ENCODE assay signal across 17 cellular contexts in genomic region chr19:18729933-18730530, GRCh38. TPM values are rescaled to one million over a fixed set of nuclear protein-coding genes. Genes with fewer than 3 reads are reported as not detected.
A peak's percentile ranks its signal among the peaks of the same experiment; 100 is the strongest.
DNase-seq lines count a peak whose midpoint lies in the region; ATAC-seq, FAIRE-seq and TF ChIP-seq lines count a peak whose summit lies in the region.
"Had no signal": no experiment of that assay in that cellular context is flagged by ENCODE, and none has a peak within 500 bp of the region (broad histone marks: within the 10 kb centered on the region; RNA-seq: fewer than 3 reads in every experiment).

No MANE protein-coding gene starts in this region.

- TF ChIP-seq RAD21 in HepG2 (CRISPR knock-in tag; IDR thresholded peaks at IDR 0.05), result no peak

- H3K4me1 Mint-ChIP-seq in T-cell, result peaks cover 0 to 4% (median 0%) of the 10 kb centered on the region in 3 donors

- H3K4me3 ChIP-seq in HepG2 (replicated peaks in 1 of 3; ENCODE audit: insufficient read depth in 1 of 3, low read depth in 2 of 3, low read length in 3 of 3), result no peak overlapping the region
- no peak overlapping the region for H3K4me3 ChIP-seq in right lobe of liver
- H3K4me3 ChIP-seq in kidney (ENCODE audit: low read length in 2 of 2), result no peak overlapping the region
- no peak overlapping the region for H3K4me3 ChIP-seq in aorta (ENCODE audit: low read length in 2 of 2)
- H3K4me3 ChIP-seq: GM23248 had no signal

- TF ChIP-seq POLR2A in HepG2 (IDR thresholded peaks at IDR 0.05; ENCODE audit: insufficient read depth in 1 of 2, low read depth in 2 of 2, low read length in 2 of 2) (no peak), right lobe of liver (IDR thresholded peaks at IDR 0.05) (no peak)

- 85% methylated on average over 4 of the region's 18 CpGs for WGBS in HepG2 (ENCODE audit: low lambda C conversion rate)
- 100% methylated on average over 1 of the region's 18 CpGs for WGBS in right lobe of liver (ENCODE audit: insufficient coverage, low coverage, low lambda C conversion rate, missing lambda C conversion rate)
- 94 to 97% methylated on average over 18 of the region's 18 CpGs for WGBS in aorta, 2 donors

- H4K20me1 ChIP-seq in HepG2 (ENCODE audit: insufficient read depth, low read length), result no peaks in the 10 kb centered on the region

- H3K9me3 Mint-ChIP-seq in T-cell, result no peaks in the 10 kb centered on the region
- H3K9me3 Mint-ChIP-seq: CD8-positive, alpha-beta memory T cell; HFFc6 had no signal

- peak; percentile 36 for TF ChIP-seq CTCF in HepG2 (CRISPR knock-in tag; IDR thresholded peaks at IDR 0.05)
- no peak for TF ChIP-seq CTCF in right lobe of liver (IDR thresholded peaks at IDR 0.05)
- no peak for TF ChIP-seq CTCF in RWPE1 (conservative IDR thresholded peaks at IDR 0.05; ENCODE audit: low read depth)
- TF ChIP-seq CTCF in kidney (IDR thresholded peaks at IDR 0.05; ENCODE audit: borderline replicate concordance, extremely low read depth, insufficient read depth), result no peak

- H3K36me3 Mint-ChIP-seq in T-cell, result no peaks in the 10 kb centered on the region

- no TSS peak for BruUV-seq in HepG2 (replicated peaks; lab: Mats Ljungman, UMichigan)

- DNase-seq in HepG2 (ENCODE audit: low spot score) (no peak), right lobe of liver (no peak), RWPE1 (ENCODE audit: low spot score) (no peak), kidney (peak; percentile 45), aorta (no peak), NCI-H1417 treated with DMSO at 0.1 percent for 48 hours (lab: John Stamatoyannopoulos, UW) (no peak), ureter (ENCODE audit: low spot score) (no peak), T-cell (no peak)
- DNase-seq: BE2C; Caco-2; CD8-positive, alpha-beta memory T cell; DMS53; GF-D8; GM23248; HCEC 1CT; HFFc6 had no signal

- intact Hi-C loops in HepG2 (cut with micrococcal nuclease; ENCODE audit: unreplicated experiment), result loop anchor here (10.0 kb wide), 1 partner anchor 45 kb away; the partner anchor contains the start of gene CRTC1
- intact Hi-C loops in right lobe of liver (cut with DNase I), result no loop called here
- intact Hi-C loops in kidney (cut with DNase I), result no loop called here
- intact Hi-C loops in aorta (cut with DNase I), result no loop called here

- in situ Hi-C loops in HepG2 (cut with HindIII; ENCODE audit: extremely low pct_ligation_motif_present, low pct_unique_long_range_greater_than_20kb), result no loop called here

- H3K36me3 ChIP-seq in HepG2 (replicated peaks in 1 of 2; ENCODE audit: control insufficient read depth in 1 of 2, insufficient read depth in 2 of 2, low read length in 2 of 2) (no peaks in the 10 kb centered on the region; a peak in 1 of 5 replicates), right lobe of liver (no peaks in the 10 kb centered on the region), kidney (ENCODE audit: control insufficient read depth in 1 of 2, insufficient read depth in 2 of 2, low read length in 2 of 2) (no peaks in the 10 kb centered on the region), aorta (ENCODE audit: control insufficient read depth in 1 of 2, insufficient read depth in 2 of 2, low read length in 1 of 2) (no peaks in the 10 kb centered on the region)
- H3K36me3 ChIP-seq: BE2C had no signal

- peaks cover 4% of the 10 kb centered on the region for H3K79me2 ChIP-seq in HepG2 (ENCODE audit: insufficient read depth, low read length)

- H2AFZ ChIP-seq in HepG2 (ENCODE audit: low read length), result no peak overlapping the region
- H2AFZ ChIP-seq: GM23248 had no signal

- H3K4me3 Mint-ChIP-seq in T-cell, result no peak overlapping the region
- H3K4me3 Mint-ChIP-seq: CD8-positive, alpha-beta memory T cell; HFFc6 had no signal

- H3K27me3 ChIP-seq in HepG2 (ENCODE audit: control insufficient read depth in 1 of 2, insufficient read depth in 2 of 2, low read length in 2 of 2), result no peaks in the 10 kb centered on the region
- H3K27me3 ChIP-seq in right lobe of liver, result no peaks in the 10 kb centered on the region
- no peaks in the 10 kb centered on the region for H3K27me3 ChIP-seq in aorta (ENCODE audit: control insufficient read depth in 1 of 2, insufficient read depth in 2 of 2, low read length in 1 of 2)
- H3K27me3 ChIP-seq: BE2C had no signal

- no peak overlapping the region for H3K9ac ChIP-seq in HepG2 (ENCODE audit: insufficient read depth, low read depth, low read length)
- H3K9ac ChIP-seq in kidney (ENCODE audit: low read length in 2 of 2), result no peak overlapping the region
- H3K9ac ChIP-seq: GM23248 had no signal

- no peaks in the 10 kb centered on the region for H3K27me3 Mint-ChIP-seq in T-cell
- H3K27me3 Mint-ChIP-seq: CD8-positive, alpha-beta memory T cell had no signal

- POLR2A ChIA-PET in HepG2 (lab: Yijun Ruan, JAX) (interaction anchor here (0.7 kb wide), 1 partner anchor 16 kb away, joined by 3 read pairs; no protein-coding TSS in a partner anchor), RWPE1 (lab: Yijun Ruan, JAX; ENCODE audit: low non-redundant PET) (no interaction called here), T-cell (lab: Charles Lee) (no interaction called here)

- H3K9me3 ChIP-seq in HepG2 (ENCODE audit: low read length) (no peaks in the 10 kb centered on the region), right lobe of liver (no peaks in the 10 kb centered on the region), kidney (ENCODE audit: control insufficient read depth in 1 of 2, low read length in 2 of 2) (no peaks in the 10 kb centered on the region), aorta (ENCODE audit: control insufficient read depth, low read length) (no peaks in the 10 kb centered on the region)
- H3K9me3 ChIP-seq: BE2C, Caco-2 had no signal

- ATAC-seq in HepG2 (0 out of 3 replicates have a peak, but pooled peaks have one; percentile 5), right lobe of liver (no peak), aorta (ENCODE audit: low FRiP score) (peak; percentile 35), T-cell (replicated peaks in 1 of 4) (no peak)

- FAIRE-seq in HepG2 (lab: Jason Lieb, UNC), result no peak
- FAIRE-seq in kidney (lab: Jason Lieb, UNC), result no peak
- FAIRE-seq: GM19239 had no signal

- no peak overlapping the region for H3K4me2 ChIP-seq in HepG2 (ENCODE audit: low read depth, low read length)

- H3K4me1 ChIP-seq in HepG2 (ENCODE audit: insufficient read depth, low read length) (peaks cover 49% of the 10 kb centered on the region), right lobe of liver (no peaks in the 10 kb centered on the region), kidney (ENCODE audit: control insufficient read depth in 1 of 2, insufficient read depth in 1 of 2, low read depth in 1 of 2, low read length in 2 of 2) (peaks cover 8% of the 10 kb centered on the region in 2 donors), aorta (ENCODE audit: control insufficient read depth in 1 of 2, insufficient read depth in 2 of 2, low read length in 2 of 2) (no peaks in the 10 kb centered on the region)

- no peak for TF ChIP-seq EP300 in HepG2 (IDR thresholded peaks at IDR 0.05; ENCODE audit: low read depth in 2 of 2, low read length in 2 of 2)
- no peak for TF ChIP-seq EP300 in HepG2 (CRISPR knock-in tag; IDR thresholded peaks at IDR 0.05; ENCODE audit: borderline replicate concordance)

- H3K27ac ChIP-seq in HepG2 (ENCODE audit: extremely low read length, insufficient read depth, low read length), result no peak overlapping the region
- H3K27ac ChIP-seq in right lobe of liver, result no peak overlapping the region
- peak overlapping the region; percentile 9; the same call in 1 of the 2 replicates for H3K27ac ChIP-seq in RWPE1
- H3K27ac ChIP-seq in kidney (ENCODE audit: low read depth in 2 of 2, low read length in 2 of 2), result no peak overlapping the region
- no peak overlapping the region for H3K27ac ChIP-seq in aorta (ENCODE audit: low read depth in 1 of 2, low read length in 2 of 2)
- H3K27ac ChIP-seq: GM23248 had no signal

- H3K27ac Mint-ChIP-seq in T-cell, result no peak overlapping the region
- H3K27ac Mint-ChIP-seq: CD8-positive, alpha-beta memory T cell; HFFc6 had no signal

- CTCF ChIA-PET in HepG2 (lab: Yijun Ruan, JAX; ENCODE audit: low intra/inter-chr PET ratio, low total read pairs), result no interaction called here
- CTCF ChIA-PET in RWPE1 (lab: Yijun Ruan, JAX), result interaction anchor here (0.6 kb wide), 2 partner anchors 11 to 385 kb away, joined by 3 to 4 read pairs; no protein-coding TSS in a partner anchor
- CTCF ChIA-PET in T-cell (lab: Charles Lee), result no interaction called here

TF ChIP-seq in HepG2, 621 proteins besides CTCF, POLR2A, EP300 and RAD21:
- TF ChIP-seq ZNF20 (CRISPR knock-in tag; IDR thresholded peaks at IDR 0.05), result no peak
- TF ChIP-seq STAG1 (CRISPR knock-in tag; IDR thresholded peaks at IDR 0.05), result peak; percentile 14; the same call in 1 of the 2 replicates
- TF ChIP-seq AGO2 (optimal IDR thresholded peaks at IDR 0.05; ENCODE audit: low read depth, low read length), result peak; percentile 37

RNA-seq across cellular contexts. Expression of gene CRTC1, which starts 46.6 kb away (rescaled TPM):
- total RNA-seq in HepG2 (2016; rRNA removed; fragmentation: Illumina TruSeq; extraction: Trizol), result 1.3 and 2.0 TPM in 2 replicates
- total RNA-seq in HepG2 (2016; cell fraction: cytosol; rRNA removed; fragmentation: Illumina TruSeq; extraction: Trizol; ENCODE audit: low read depth), result 1.1 and 1.4 TPM in 2 replicates
- total RNA-seq in HepG2 (2016; cell fraction: insoluble cytoplasmic fraction; rRNA removed; fragmentation: Illumina TruSeq; extraction: Trizol), result 1.7 and 2.3 TPM in 2 replicates
- total RNA-seq in HepG2 (2016; cell fraction: membrane; rRNA removed; fragmentation: Illumina TruSeq; extraction: Trizol), result 2.2 TPM in 2 replicates
- total RNA-seq in HepG2 (2016; cell fraction: nucleus; rRNA removed; fragmentation: Illumina TruSeq; extraction: Trizol), result 3.1 and 3.5 TPM in 2 replicates
- polyA plus RNA-seq in HepG2 (2011; rRNA removed), result 2.7 and 3.2 TPM in 2 replicates
- 0.50 and 0.95 TPM in 2 replicates for polyA plus RNA-seq in HepG2 (2011; cell fraction: cytosol; rRNA removed)
- 31.6 and 41.4 TPM in 2 replicates for polyA plus RNA-seq in HepG2 (2011; cell fraction: nucleus; rRNA removed)
- polyA plus RNA-seq in HepG2 (2012), result 6.5 and 6.6 TPM in 2 replicates
- polyA plus RNA-seq in HepG2 (2016; cell fraction: cytosol; fragmentation: Illumina TruSeq; extraction: Trizol; ENCODE audit: low read depth), result 2.6 and 2.8 TPM in 2 replicates
- polyA plus RNA-seq in HepG2 (2016; cell fraction: insoluble cytoplasmic fraction; fragmentation: Illumina TruSeq; extraction: Trizol; ENCODE audit: low read depth), result 5.0 and 6.1 TPM in 2 replicates
- 4.2 TPM in 2 replicates for polyA plus RNA-seq in HepG2 (2016; cell fraction: membrane; fragmentation: Illumina TruSeq; extraction: Trizol; ENCODE audit: low read depth)
- 17.9 and 20.5 TPM in 2 replicates for polyA plus RNA-seq in HepG2 (2016; cell fraction: nucleus; fragmentation: Illumina TruSeq; extraction: Trizol; ENCODE audit: insufficient read depth, low read depth)
- 1.4 and 2.3 TPM in 2 replicates for polyA minus RNA-seq in HepG2 (2011; rRNA and poly(A)+ RNA removed; ENCODE audit: low replicate concordance)
- polyA minus RNA-seq in HepG2 (2011; cell fraction: cytosol; rRNA and poly(A)+ RNA removed), result 2.1 and 2.7 TPM in 2 replicates
- 5.2 and 5.5 TPM in 2 replicates for polyA minus RNA-seq in HepG2 (2011; cell fraction: nucleus; rRNA and poly(A)+ RNA removed)
- 1 to 10 TPM; 1.7 to 7.2 (median 4.9) TPM for total RNA-seq in right lobe of liver
- total RNA-seq in kidney, result 26.8 TPM
- 10.9 TPM for polyA plus RNA-seq in kidney (ENCODE audit: insufficient read depth, low read depth, low replicate concordance)
- total RNA-seq in aorta, result 10 to 100 TPM in 1 of 2 donors, 1 to 10 TPM in 1; 9.5 to 16.5 TPM
- 10 to 100 TPM in 1 of 2 donors, 1 to 10 TPM in 1; 3.6 to 11.9 TPM for polyA plus RNA-seq in aorta
- 19.7 TPM for total RNA-seq in ureter
- total RNA-seq in T-cell, result 10 to 100 TPM; 19.6 to 26.9 (median 25.0) TPM

Comparison
In these comparisons a context has a peak if more than half of its experiments do, and no peak if none do; other contexts are left out.
1. ATAC-seq: peak in HepG2 (single experiment) and aorta (single experiment); none in right lobe of liver (0 of 4) and T-cell (0 of 4).